ENCODE assay signal across 25 cellular contexts in genomic region chr14:49526101-49526500, GRCh38.
"Had no signal": no experiment of that assay in that cellular context is flagged by ENCODE, and none has a peak within 500 bp of the region (broad histone marks: within the 10 kb centered on the region; RNA-seq: fewer than 3 reads in every experiment).

No MANE protein-coding gene starts in this region.

- H3K4me3 Mint-ChIP-seq: naive thymus-derived CD4-positive, alpha-beta T cell; nephron; stimulated activated naive CD8-positive, alpha-beta T cell treated with anti-CD3 and anti-CD28 coated beads, Interleukin-15, amount 100 ng/mL, for 72 hours had no signal

- H3K4me3 ChIP-seq: dorsolateral prefrontal cortex, esophagus squamous epithelium, left lung, pancreas, right lobe of liver, suprapubic skin, vagina had no signal

- H3K27me3 Mint-ChIP-seq: progenitor cell of endocrine pancreas; stimulated activated naive CD8-positive, alpha-beta T cell treated with anti-CD3 and anti-CD28 coated beads, Interleukin-15, amount 100 ng/mL, for 72 hours had no signal

- H3K27ac ChIP-seq: dorsolateral prefrontal cortex, esophagus squamous epithelium, left lung, pancreas, right lobe of liver, suprapubic skin, vagina had no signal

- H3K27me3 ChIP-seq: dorsolateral prefrontal cortex, left lung, pancreas, right lobe of liver, suprapubic skin, vagina had no signal

- H3K4me1 ChIP-seq: esophagus squamous epithelium, left lung, pancreas, right lobe of liver, suprapubic skin, vagina had no signal

- H3K9me3 Mint-ChIP-seq: stimulated activated naive CD8-positive, alpha-beta T cell treated with anti-CD3 and anti-CD28 coated beads, Interleukin-15, amount 100 ng/mL, for 72 hours had no signal

- ATAC-seq: left lung; naive thymus-derived CD4-positive, alpha-beta T cell; pancreas; right lobe of liver; stimulated activated naive CD8-positive, alpha-beta T cell treated with anti-CD3 and anti-CD28 coated beads, Interleukin-15, amount 100 ng/mL, for 72 hours had no signal

- H3K36me3 ChIP-seq: esophagus squamous epithelium, left lung, pancreas, right lobe of liver, suprapubic skin, vagina had no signal

- H3K4me1 Mint-ChIP-seq: naive thymus-derived CD4-positive, alpha-beta T cell; nephron; stimulated activated naive CD8-positive, alpha-beta T cell treated with anti-CD3 and anti-CD28 coated beads, Interleukin-15, amount 100 ng/mL, for 72 hours had no signal

- DNase-seq: dorsolateral prefrontal cortex; effector CD4-positive, alpha-beta T cell; erythroblast; esophagus squamous epithelium; foreskin melanocyte; hypothalamus; kidney; left lung; mesenchymal stem cell; midbrain; naive thymus-derived CD4-positive, alpha-beta T cell; occipital lobe; pancreas; right lobe of liver; small intestine; stimulated activated CD4-positive, alpha-beta T cell treated with anti-CD3 and anti-CD28 coated beads, Interleukin-15, amount 100 ng/mL, for 24 hours; stimulated activated CD4-positive, alpha-beta T cell treated with anti-CD3 and anti-CD28 coated beads, Interleukin-2, amount 100 ng/mL, for 48 hours; stimulated activated CD8-positive, alpha-beta memory T cell treated with anti-CD3 and anti-CD28 coated beads, Interleukin-4, amount 100 ng/mL, for 48 hours; stimulated activated naive CD4-positive, alpha-beta T cell; stimulated activated naive CD8-positive, alpha-beta T cell treated with anti-CD3 and anti-CD28 coated beads, Interleukin-15, amount 100 ng/mL, for 72 hours; trophoblast cell had no signal

- H3K27ac Mint-ChIP-seq: naive thymus-derived CD4-positive, alpha-beta T cell; nephron; progenitor cell of endocrine pancreas had no signal
